Comparison of ENCODE assay signal across 16 cellular contexts in the genomic region with DNA sequence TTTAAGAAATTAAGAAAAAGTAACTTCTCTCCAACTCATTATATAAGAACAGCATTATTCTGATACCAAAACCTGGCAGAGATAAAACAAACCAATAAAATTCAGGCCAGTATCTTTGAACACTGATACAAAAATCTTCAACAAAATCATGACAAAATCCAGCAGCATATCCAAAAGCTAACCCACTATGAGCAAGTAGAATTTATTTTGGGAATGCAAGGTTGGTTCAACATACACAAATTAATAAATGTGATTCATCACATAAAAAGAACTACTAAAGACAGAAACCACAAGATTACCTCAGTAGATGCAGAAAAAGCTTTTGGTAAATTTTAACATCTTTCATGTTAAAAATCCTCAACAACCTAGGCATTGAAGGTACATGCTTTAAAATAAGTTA.
"Had no signal": no experiment of that assay in that cellular context is flagged by ENCODE, and none has a peak within 500 bp of the region (broad histone marks: within the 10 kb centered on the region; RNA-seq: fewer than 3 reads in every experiment).

No MANE protein-coding gene starts in this region.

- H3K27me3 Mint-ChIP-seq: naive B cell had no signal

- DNase-seq: dorsolateral prefrontal cortex; effector memory CD4-positive, alpha-beta T cell; foreskin keratinocyte; left colon; mesendoderm; naive B cell; posterior cingulate gyrus; small intestine; stimulated activated CD4-positive, alpha-beta T cell treated with anti-CD3 and anti-CD28 coated beads, Interleukin-2, amount 100 ng/mL, for 48 hours; stimulated activated naive CD4-positive, alpha-beta T cell treated with Interleukin-2 at 50 U/mL for 16 hours; trophoblast cell; uterus had no signal

- H3K27ac Mint-ChIP-seq: naive B cell had no signal

- H2AFZ ChIP-seq: hepatocyte had no signal

- H3K4me1 ChIP-seq: foreskin keratinocyte, uterus had no signal

- H3K36me3 ChIP-seq: uterus had no signal

- H3K4me3 ChIP-seq: coronary artery, dorsolateral prefrontal cortex, hepatocyte, right atrium auricular region had no signal

- H3K27me3 ChIP-seq: dorsolateral prefrontal cortex, foreskin keratinocyte, hepatocyte, right atrium auricular region, uterus had no signal

- H3K4me2 ChIP-seq: hepatocyte had no signal

- ATAC-seq: foreskin keratinocyte, left colon had no signal

- FAIRE-seq: endothelial cell of umbilical vein, small intestine had no signal

- H3K27ac ChIP-seq: coronary artery, dorsolateral prefrontal cortex, foreskin keratinocyte, hepatocyte, right atrium auricular region, uterus had no signal
